In genomic region chrX:35380808-35381700, GRCh38 we compare ENCODE assay signal across 8 cellular contexts.
DNase-seq lines count a peak whose midpoint lies in the region; ATAC-seq and TF ChIP-seq lines count a peak whose summit lies in the region.

No MANE protein-coding gene starts in this region.

- H3K36me3 ChIP-seq in Panc1 (ENCODE audit: control insufficient read depth, insufficient read depth, low read length) = no peaks in the 10 kb centered on the region

- CTCF ChIA-PET in Panc1 (lab: Charles Lee) = no interaction called here

- no peaks in the 10 kb centered on the region for H3K27me3 ChIP-seq in Panc1 (ENCODE audit: control insufficient read depth, insufficient read depth, low read length)

- no peak overlapping the region for H3K27ac ChIP-seq in Panc1 (ENCODE audit: low read length)

- peak; percentile 51 for TF ChIP-seq CTCF in AG09319 (IDR thresholded peaks at IDR 0.05; ENCODE audit: low read depth, low read length)
- peak; percentile 53 for TF ChIP-seq CTCF in Panc1 (IDR thresholded peaks at IDR 0.05)

- POLR2A ChIA-PET in Panc1 (lab: Charles Lee) = no interaction called here

- no peaks in the 10 kb centered on the region for H3K4me1 ChIP-seq in Panc1 (ENCODE audit: control insufficient read depth, insufficient read depth, low read length)

- in situ Hi-C loops in Panc1 (cut with HindIII; ENCODE audit: low pct_unique_long_range_greater_than_20kb, low sequenced_read_pairs) = no loop called here

- H3K4me3 ChIP-seq in Panc1 (ENCODE audit: low read depth in 2 of 2, low read length in 2 of 2) = no peak overlapping the region

- intact Hi-C loops in Panc1 (cut with micrococcal nuclease; ENCODE audit: unreplicated experiment) = no loop called here

- BruUV-seq in Panc1 (replicated peaks; lab: Mats Ljungman, UMichigan) = no TSS peak

- no peaks in the 10 kb centered on the region for H3K9me3 ChIP-seq in Panc1 (ENCODE audit: control insufficient read depth, insufficient read depth, low read depth, low read length)

- ATAC-seq in GM18870 (IDR thresholded peaks at IDR 0.05; ENCODE audit: unreplicated experiment) (peak; percentile 82), HG03139 (IDR thresholded peaks at IDR 0.05; ENCODE audit: unreplicated experiment) (peak; percentile 75), Panc1 (no peak)

- DNase-seq in AG09319 (ENCODE audit: extremely low read depth, low read depth) (no peak), Panc1 (ENCODE audit: low read depth, low spot score) (peak; percentile 13), globus pallidus (ENCODE audit: low spot score) (peak; percentile 5), NCI-H774 (lab: John Stamatoyannopoulos, UW) (no peak)
- DNase-seq in stimulated activated CD4-positive, alpha-beta T cell treated with anti-CD3 and anti-CD28 coated beads, Interleukin-4, amount 100 ng/mL, for 24 hours = no peak
- no peak for DNase-seq in activated effector memory CD4-positive, alpha-beta T cell treated with Interleukin-2 at 50 U/mL for 16 hours

Comparison
In these comparisons a context has a peak if more than half of its experiments do, and no peak if none do; other contexts are left out.
1. DNase-seq: peak in Panc1 (single experiment) and globus pallidus (single experiment); none in AG09319 (single experiment), stimulated activated CD4-positive, alpha-beta T cell treated with anti-CD3 and anti-CD28 coated beads, Interleukin-4, amount 100 ng/mL, for 24 hours (single experiment), NCI-H774 (single experiment) and activated effector memory CD4-positive, alpha-beta T cell treated with Interleukin-2 at 50 U/mL for 16 hours (single experiment).